Comparison of ENCODE assay signal across 15 cellular contexts in genomic region chr10:3866347-3866746, GRCh38.
DNase-seq lines count a peak whose midpoint lies in the region; ATAC-seq lines count a peak whose summit lies in the region.
"Had no signal": no experiment of that assay in that cellular context is flagged by ENCODE, and none has a peak within 500 bp of the region (broad histone marks: within the 10 kb centered on the region; RNA-seq: fewer than 3 reads in every experiment).

No MANE protein-coding gene starts in this region.

- no peaks in the 10 kb centered on the region for H3K9me3 Mint-ChIP-seq in activated naive CD4-positive, alpha-beta T cell treated with anti-CD3 and anti-CD28 coated beads, Interleukin-2, amount 50 U/mL, for 72 hours
- H3K9me3 Mint-ChIP-seq in stimulated activated naive CD8-positive, alpha-beta T cell treated with anti-CD3 and anti-CD28 coated beads, Interleukin-15, amount 100 ng/mL, for 72 hours, result no peaks in the 10 kb centered on the region

- H3K4me3 Mint-ChIP-seq in stimulated activated naive CD8-positive, alpha-beta T cell treated with anti-CD3 and anti-CD28 coated beads, Interleukin-15, amount 100 ng/mL, for 72 hours, result peak overlapping the region; percentile 13 to 67

- H3K27ac Mint-ChIP-seq in activated naive CD4-positive, alpha-beta T cell treated with anti-CD3 and anti-CD28 coated beads, Interleukin-2, amount 50 U/mL, for 72 hours, result peak overlapping the region; percentile 89 to 97
- H3K27ac Mint-ChIP-seq in stimulated activated naive CD8-positive, alpha-beta T cell treated with anti-CD3 and anti-CD28 coated beads, Interleukin-15, amount 100 ng/mL, for 72 hours, result peak overlapping the region; percentile 74 to 91

- H3K36me3 Mint-ChIP-seq in activated naive CD4-positive, alpha-beta T cell treated with anti-CD3 and anti-CD28 coated beads, Interleukin-2, amount 50 U/mL, for 72 hours, result peaks cover 0 to 5% of the 10 kb centered on the region in 2 donors

- DNase-seq in stimulated activated CD4-positive, alpha-beta T cell treated with anti-CD3 and anti-CD28 coated beads, Interleukin-12 subunit alpha, Interleukin-12 subunit beta, amount 100 ng/mL, for 48 hours (ENCODE audit: low read depth in 2 of 3, low spot score in 1 of 3), result peak in 2 of 3 donors; percentile 19 to 24
- DNase-seq in stimulated activated CD4-positive, alpha-beta T cell treated with anti-CD3 and anti-CD28 coated beads, Interleukin-12 subunit alpha, Interleukin-12 subunit beta, amount 100 ng/mL, for 4 hours, result no peak
- DNase-seq in activated naive CD4-positive, alpha-beta T cell treated with anti-CD3 and anti-CD28 coated beads, Interleukin-2, amount 50 U/mL, for 72 hours (ENCODE audit: low spot score in 2 of 2), result peak in 1 of 2 donors; percentile 30
- DNase-seq in stimulated activated naive CD8-positive, alpha-beta T cell treated with anti-CD3 and anti-CD28 coated beads, Interleukin-15, amount 100 ng/mL, for 72 hours, result peak; percentile 16 to 24
- no peak for DNase-seq in cerebellar nuclear complex (lab: John Stamatoyannopoulos, UW)
- DNase-seq in dedifferentiated amniotic fluid mesenchymal stem cell (ENCODE audit: extremely low spot score), result no peak
- no peak for DNase-seq in DMS114 treated with DMSO at 0.1 percent for 48 hours (lab: John Stamatoyannopoulos, UW; ENCODE audit: unreplicated experiment)
- DNase-seq: activated CD4-positive, CD25-positive, alpha-beta regulatory T cell; adrenal gland; BE2C; cortex of kidney; KG1; NCI-H2081 treated with DMSO at 0.1 percent for 48 hours; stimulated activated CD4-positive, alpha-beta T cell treated with anti-CD3 and anti-CD28 coated beads, Interleukin-2, amount 100 ng/mL, for 48 hours had no signal

- ATAC-seq in HG02852 (IDR thresholded peaks at IDR 0.05; ENCODE audit: unreplicated experiment), result peak; percentile 34
- peak; percentile 65 to 70 for ATAC-seq in activated naive CD4-positive, alpha-beta T cell treated with anti-CD3 and anti-CD28 coated beads, Interleukin-2, amount 50 U/mL, for 72 hours
- peak; percentile 75 for ATAC-seq in stimulated activated naive CD8-positive, alpha-beta T cell treated with anti-CD3 and anti-CD28 coated beads, Interleukin-15, amount 100 ng/mL, for 72 hours

- H3K27me3 Mint-ChIP-seq in stimulated activated naive CD8-positive, alpha-beta T cell treated with anti-CD3 and anti-CD28 coated beads, Interleukin-15, amount 100 ng/mL, for 72 hours, result no peaks in the 10 kb centered on the region

- peaks cover 62% of the 10 kb centered on the region for H3K4me1 Mint-ChIP-seq in stimulated activated naive CD8-positive, alpha-beta T cell treated with anti-CD3 and anti-CD28 coated beads, Interleukin-15, amount 100 ng/mL, for 72 hours

Comparison
In these comparisons a context has a peak if more than half of its experiments do, and no peak if none do; other contexts are left out.
1. DNase-seq: peak in stimulated activated CD4-positive, alpha-beta T cell treated with anti-CD3 and anti-CD28 coated beads, Interleukin-12 subunit alpha, Interleukin-12 subunit beta, amount 100 ng/mL, for 48 hours (2 of 3) and stimulated activated naive CD8-positive, alpha-beta T cell treated with anti-CD3 and anti-CD28 coated beads, Interleukin-15, amount 100 ng/mL, for 72 hours (2 of 2); none in stimulated activated CD4-positive, alpha-beta T cell treated with anti-CD3 and anti-CD28 coated beads, Interleukin-12 subunit alpha, Interleukin-12 subunit beta, amount 100 ng/mL, for 4 hours (single experiment), cerebellar nuclear complex (0 of 2), dedifferentiated amniotic fluid mesenchymal stem cell (single experiment) and DMS114 treated with DMSO at 0.1 percent for 48 hours (single experiment).
2. Peak in every context shown above with its lines, with median percentiles within 50 percentile points of each other: ATAC-seq.